Comparison of ENCODE assay signal across 23 cellular contexts in the genomic region with DNA sequence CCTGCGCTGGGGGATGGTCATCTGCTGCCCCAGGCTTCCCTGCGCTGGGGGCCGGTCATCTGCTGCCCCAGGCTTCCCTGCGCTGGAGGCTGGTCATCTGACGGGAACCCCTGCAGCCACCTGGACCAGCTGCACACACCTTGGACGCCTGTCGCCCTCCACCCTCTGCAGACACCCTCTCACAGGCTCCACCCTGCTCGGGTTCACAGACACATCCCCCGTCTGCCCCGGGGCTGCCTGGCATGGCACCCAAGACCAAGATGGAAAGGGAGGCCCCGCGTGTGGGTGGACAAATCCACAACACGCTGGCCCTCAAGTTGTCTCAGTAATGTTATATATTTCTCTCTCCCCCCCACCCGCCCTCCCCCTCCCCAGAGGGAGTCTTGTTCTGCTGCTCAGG.
DNase-seq lines count a peak whose midpoint lies in the region; FAIRE-seq and TF ChIP-seq lines count a peak whose summit lies in the region.
"Had no signal": no experiment of that assay in that cellular context is flagged by ENCODE, and none has a peak within 500 bp of the region (broad histone marks: within the 10 kb centered on the region; RNA-seq: fewer than 3 reads in every experiment).

No MANE protein-coding gene starts in this region.

- H3K27ac Mint-ChIP-seq in activated naive CD4-positive, alpha-beta T cell treated with anti-CD3 and anti-CD28 coated beads, Interleukin-2, amount 10 ng/mL, durations not matched to agents 7 days and 5 days, result peak overlapping the region; percentile 75
- H3K27ac Mint-ChIP-seq in activated naive CD4-positive, alpha-beta T cell treated with anti-CD3 and anti-CD28 coated beads for 36 hours, result no peak overlapping the region
- peak overlapping the region; percentile 27 for H3K27ac Mint-ChIP-seq in astrocyte (ENCODE audit: unreplicated experiment)

- H3K9me3 ChIP-seq in astrocyte (ENCODE audit: insufficient read depth, low read depth, low read length), result no peaks in the 10 kb centered on the region
- no peaks in the 10 kb centered on the region for H3K9me3 ChIP-seq in kidney (ENCODE audit: control insufficient read depth in 1 of 2, low read length in 2 of 2)
- no peaks in the 10 kb centered on the region for H3K9me3 ChIP-seq in transverse colon
- H3K9me3 ChIP-seq: BLaER1, HAP-1 had no signal

- peaks cover 92% of the 10 kb centered on the region for H4K20me1 ChIP-seq in astrocyte (ENCODE audit: insufficient read depth, low read length)

- H3K4me1 ChIP-seq in astrocyte (ENCODE audit: insufficient read depth, low read length) (peaks cover 13% of the 10 kb centered on the region), kidney (ENCODE audit: control insufficient read depth in 1 of 2, insufficient read depth in 1 of 2, low read depth in 1 of 2, low read length in 2 of 2) (peaks cover 24 to 27% of the 10 kb centered on the region in 2 donors), transverse colon (peaks cover 4 to 35% (median 16%) of the 10 kb centered on the region in 4 donors)
- H3K4me1 ChIP-seq: HAP-1 had no signal

- H3K4me2 ChIP-seq in astrocyte (ENCODE audit: low read length), result no peak overlapping the region
- H3K4me2 ChIP-seq: BLaER1 had no signal

- no peak for TF ChIP-seq CTCF in astrocyte (IDR thresholded peaks at IDR 0.05; ENCODE audit: insufficient read depth, low read depth, low read length)
- no peak for TF ChIP-seq CTCF in kidney (IDR thresholded peaks at IDR 0.05; ENCODE audit: borderline replicate concordance, extremely low read depth, insufficient read depth)
- TF ChIP-seq CTCF in transverse colon (IDR thresholded peaks at IDR 0.05), result no peak

- intact Hi-C loops in activated naive CD4-positive, alpha-beta T cell treated with anti-CD3 and anti-CD28 coated beads for 36 hours (cut with micrococcal nuclease), result loop anchor here (5.0 kb wide), 1 partner anchor 68 kb away; no protein-coding TSS in a partner anchor
- intact Hi-C loops in kidney (cut with DNase I) (no loop called here), head of caudate nucleus (cut with DNase I) (no loop called here), transverse colon (cut with DNase I; ENCODE audit: low total_unique reads) (no loop called here)

- no peaks in the 10 kb centered on the region for H3K27me3 Mint-ChIP-seq in activated naive CD4-positive, alpha-beta T cell treated with anti-CD3 and anti-CD28 coated beads, Interleukin-2, amount 10 ng/mL, durations not matched to agents 7 days and 5 days
- H3K27me3 Mint-ChIP-seq in activated naive CD4-positive, alpha-beta T cell treated with anti-CD3 and anti-CD28 coated beads for 36 hours (ENCODE audit: low read depth), result no peaks in the 10 kb centered on the region
- no peaks in the 10 kb centered on the region for H3K27me3 Mint-ChIP-seq in astrocyte (ENCODE audit: low read depth, unreplicated experiment)
- H3K27me3 Mint-ChIP-seq: CD4-positive, alpha-beta memory T cell had no signal

- H3K9ac ChIP-seq in astrocyte (ENCODE audit: low read length), result no peak overlapping the region
- H3K9ac ChIP-seq in kidney (ENCODE audit: low read length in 2 of 2), result no peak overlapping the region
- H3K9ac ChIP-seq: BLaER1 had no signal

- WGBS in transverse colon (ENCODE audit: low coverage in 1 of 2), 2 donors, result 83% methylated on average over 10 of the region's 14 CpGs; no CpG with 5 or more reads in 1 of the 2 donors

- no peak overlapping the region for H3K4me3 Mint-ChIP-seq in activated naive CD4-positive, alpha-beta T cell treated with anti-CD3 and anti-CD28 coated beads, Interleukin-2, amount 10 ng/mL, durations not matched to agents 7 days and 5 days
- no peak overlapping the region for H3K4me3 Mint-ChIP-seq in activated naive CD4-positive, alpha-beta T cell treated with anti-CD3 and anti-CD28 coated beads for 36 hours
- H3K4me3 Mint-ChIP-seq in astrocyte (ENCODE audit: unreplicated experiment), result no peak overlapping the region

- peaks cover 15% of the 10 kb centered on the region for H3K36me3 Mint-ChIP-seq in activated naive CD4-positive, alpha-beta T cell treated with anti-CD3 and anti-CD28 coated beads, Interleukin-2, amount 10 ng/mL, durations not matched to agents 7 days and 5 days
- peaks cover 14% of the 10 kb centered on the region for H3K36me3 Mint-ChIP-seq in activated naive CD4-positive, alpha-beta T cell treated with anti-CD3 and anti-CD28 coated beads for 36 hours (ENCODE audit: low read depth)
- H3K36me3 Mint-ChIP-seq in astrocyte (ENCODE audit: low read depth, unreplicated experiment), result no peaks in the 10 kb centered on the region

- no peak overlapping the region for H3K27ac ChIP-seq in astrocyte (ENCODE audit: low read depth, low read length)
- H3K27ac ChIP-seq in kidney (ENCODE audit: low read depth in 2 of 2, low read length in 2 of 2), result no peak overlapping the region
- H3K27ac ChIP-seq in transverse colon, result no peak overlapping the region
- H3K27ac ChIP-seq: BLaER1, HL-60 had no signal

- H3K4me3 ChIP-seq in astrocyte (ENCODE audit: insufficient read depth, low read depth, low read length) (no peak overlapping the region), kidney (ENCODE audit: low read length in 2 of 2) (no peak overlapping the region), transverse colon (no peak overlapping the region)
- H3K4me3 ChIP-seq: BLaER1, HAP-1 had no signal

- H3K4me1 Mint-ChIP-seq in activated naive CD4-positive, alpha-beta T cell treated with anti-CD3 and anti-CD28 coated beads, Interleukin-2, amount 10 ng/mL, durations not matched to agents 7 days and 5 days, result peaks cover 46% of the 10 kb centered on the region
- H3K4me1 Mint-ChIP-seq in activated naive CD4-positive, alpha-beta T cell treated with anti-CD3 and anti-CD28 coated beads for 36 hours (ENCODE audit: low read depth), result peaks cover 77% of the 10 kb centered on the region
- H3K4me1 Mint-ChIP-seq in astrocyte (ENCODE audit: low read depth, unreplicated experiment), result peaks cover 54% of the 10 kb centered on the region

- H3K9me3 Mint-ChIP-seq in activated naive CD4-positive, alpha-beta T cell treated with anti-CD3 and anti-CD28 coated beads, Interleukin-2, amount 10 ng/mL, durations not matched to agents 7 days and 5 days, result no peaks in the 10 kb centered on the region
- H3K9me3 Mint-ChIP-seq in activated naive CD4-positive, alpha-beta T cell treated with anti-CD3 and anti-CD28 coated beads for 36 hours, result no peaks in the 10 kb centered on the region
- no peaks in the 10 kb centered on the region for H3K9me3 Mint-ChIP-seq in astrocyte (ENCODE audit: unreplicated experiment)
- H3K9me3 Mint-ChIP-seq: CD4-positive, alpha-beta memory T cell had no signal

- H3K36me3 ChIP-seq in astrocyte (ENCODE audit: insufficient read depth, low read length) (no peaks in the 10 kb centered on the region), kidney (ENCODE audit: control insufficient read depth in 1 of 2, insufficient read depth in 2 of 2, low read length in 2 of 2) (no peaks in the 10 kb centered on the region), transverse colon (no peaks in the 10 kb centered on the region)

- peaks cover 92% of the 10 kb centered on the region for H3K79me2 ChIP-seq in astrocyte (ENCODE audit: insufficient read depth, low read length)

- H2AFZ ChIP-seq in astrocyte (ENCODE audit: low read depth, low read length), result no peak overlapping the region

- TF ChIP-seq EP300 in transverse colon (IDR thresholded peaks at IDR 0.05; ENCODE audit: low read depth), result no peak

- in situ Hi-C loops in transverse colon (cut with MboI; ENCODE audit: low pct_ligation_motif_present in 1 of 4, low pct_unique_long_range_greater_than_20kb in 1 of 4, low sequenced_read_pairs in 3 of 4), result no loop called here

- no peaks in the 10 kb centered on the region for H3K27me3 ChIP-seq in astrocyte (ENCODE audit: insufficient read depth, low read length)
- no peaks in the 10 kb centered on the region for H3K27me3 ChIP-seq in transverse colon
- H3K27me3 ChIP-seq: BLaER1 had no signal

- no peak for FAIRE-seq in astrocyte (lab: Jason Lieb, UNC)
- FAIRE-seq in kidney (lab: Jason Lieb, UNC), result no peak
- FAIRE-seq: GM12891 had no signal

- no peak for TF ChIP-seq POLR2A in transverse colon (IDR thresholded peaks at IDR 0.05)

- CTCF ChIA-PET in activated naive CD4-positive, alpha-beta T cell treated with anti-CD3 and anti-CD28 coated beads, Interleukin-2, amount 10 ng/mL, durations not matched to agents 7 days and 5 days (lab: Charles Lee), result no interaction called here
- CTCF ChIA-PET in activated naive CD4-positive, alpha-beta T cell treated with anti-CD3 and anti-CD28 coated beads for 36 hours (lab: Charles Lee), result no interaction called here

- no peak for DNase-seq in activated naive CD4-positive, alpha-beta T cell treated with anti-CD3 and anti-CD28 coated beads, Interleukin-2, amount 10 ng/mL, durations not matched to agents 7 days and 5 days
- no peak for DNase-seq in activated naive CD4-positive, alpha-beta T cell treated with anti-CD3 and anti-CD28 coated beads for 36 hours
- no peak for DNase-seq in astrocyte (ENCODE audit: low read depth)
- peak; percentile 60 for DNase-seq in kidney
- no peak for DNase-seq in head of caudate nucleus
- no peak for DNase-seq in transverse colon
- DNase-seq in central memory CD4-positive, alpha-beta T cell, result no peak
- DNase-seq: CD4-positive, alpha-beta memory T cell; DND-41; KG1; NCI-H1092 treated with DMSO at 0.1 percent for 48 hours; NCI-H1436 treated with DMSO at 0.1 percent for 48 hours; NCI-H1930; NCI-H2171; NCI-H345; NCI-H524; NCI-H774; NK-92 treated with Interleukin-12 subunit alpha and Interleukin-12 subunit beta, amount 100 ng/mL, for 24 hours; SIG-M5 had no signal
